23 cellular contexts compared by ENCODE assay signal in the genomic region with DNA sequence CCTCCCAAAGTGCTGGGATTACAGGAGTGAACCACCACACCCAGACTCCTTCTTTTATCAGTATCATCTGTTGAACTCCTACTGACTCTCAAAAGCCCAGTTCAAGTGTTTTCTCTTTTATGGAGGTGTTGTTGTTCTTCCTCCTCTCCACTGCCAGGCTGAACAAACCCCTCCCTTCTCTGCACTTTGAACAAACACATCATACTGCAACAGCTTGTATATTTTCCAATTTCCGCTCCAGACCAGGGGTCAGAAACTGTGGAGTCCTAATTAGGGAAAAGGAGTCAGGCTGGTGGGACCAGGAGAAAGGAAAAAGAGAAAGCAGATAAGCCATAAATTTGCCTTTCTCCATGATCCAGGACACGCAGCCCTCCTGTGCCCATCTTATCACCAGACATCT.
DNase-seq lines count a peak whose midpoint lies in the region; ATAC-seq, FAIRE-seq and TF ChIP-seq lines count a peak whose summit lies in the region.
"Had no signal": no experiment of that assay in that cellular context is flagged by ENCODE, and none has a peak within 500 bp of the region (broad histone marks: within the 10 kb centered on the region; RNA-seq: fewer than 3 reads in every experiment).

No MANE protein-coding gene starts in this region.

- H3K36me3 ChIP-seq in HEK293 (ENCODE audit: control insufficient read depth in 2 of 2, insufficient read depth in 1 of 2, low read length in 2 of 2) (no peaks in the 10 kb centered on the region), colonic mucosa (no peaks in the 10 kb centered on the region), HepG2 (replicated peaks in 1 of 2; ENCODE audit: control insufficient read depth in 1 of 2, insufficient read depth in 2 of 2, low read length in 2 of 2) (no peaks in the 10 kb centered on the region), hepatocyte (replicated peaks; ENCODE audit: insufficient read depth, low read depth) (no peaks in the 10 kb centered on the region)
- H3K36me3 ChIP-seq: BLaER1 had no signal

- H4K20me1 ChIP-seq in HepG2 (ENCODE audit: insufficient read depth, low read length) (no peaks in the 10 kb centered on the region), hepatocyte (ENCODE audit: insufficient read depth, poor library complexity, severe bottlenecking) (no peaks in the 10 kb centered on the region)
- H4K20me1 ChIP-seq: BLaER1 had no signal

- in situ Hi-C loops in HepG2 (cut with HindIII; ENCODE audit: extremely low pct_ligation_motif_present, low pct_unique_long_range_greater_than_20kb) = no loop called here

- H3K27ac ChIP-seq in HEK293 (ENCODE audit: extremely low read depth, low read depth, low read length) (no peak overlapping the region), colonic mucosa (peak overlapping the region; percentile 35), HepG2 (ENCODE audit: extremely low read length, insufficient read depth, low read length) (no peak overlapping the region), hepatocyte (no peak overlapping the region)
- H3K27ac ChIP-seq: 22Rv1, BLaER1, C4-2B had no signal

- 24% methylated on average over 2 of the region's 2 CpGs for WGBS in HepG2 (ENCODE audit: low lambda C conversion rate)
- 78% methylated on average over 2 of the region's 2 CpGs for WGBS in hepatocyte (ENCODE audit: low lambda C conversion rate, missing lambda C conversion rate)

- POLR2A ChIA-PET in HEK293 (lab: Yijun Ruan, JAX) (no interaction called here), HepG2 (lab: Yijun Ruan, JAX) (interaction anchor here (0.9 kb wide), 1 partner anchor 10 kb away, joined by 3 read pairs; no protein-coding TSS in a partner anchor)

- H3K9me2 ChIP-seq in hepatocyte (replicated peaks; ENCODE audit: insufficient read depth) = no peaks in the 10 kb centered on the region

- peaks cover 6% of the 10 kb centered on the region; the same call in 1 of the 2 replicates for H3K4me1 ChIP-seq in HEK293 (ENCODE audit: control insufficient read depth, insufficient read depth, low read length)
- H3K4me1 ChIP-seq in colonic mucosa = peaks cover 2% of the 10 kb centered on the region
- H3K4me1 ChIP-seq in HepG2 (ENCODE audit: insufficient read depth, low read length) = peaks cover 34% of the 10 kb centered on the region
- no peaks in the 10 kb centered on the region for H3K4me1 ChIP-seq in hepatocyte (ENCODE audit: insufficient read depth)

- no TSS peak for BruUV-seq in HepG2 (replicated peaks; lab: Mats Ljungman, UMichigan)

- H3K27me3 ChIP-seq in colonic mucosa = no peaks in the 10 kb centered on the region
- peaks cover 0 to 24% of the 10 kb centered on the region in 2 experiments; a peak in 2 of 5 replicates for H3K27me3 ChIP-seq in HepG2 (ENCODE audit: control insufficient read depth in 1 of 2, insufficient read depth in 2 of 2, low read length in 2 of 2)
- no peaks in the 10 kb centered on the region for H3K27me3 ChIP-seq in hepatocyte
- H3K27me3 ChIP-seq: BLaER1 had no signal

- H3K4me2 ChIP-seq in HepG2 (ENCODE audit: low read depth, low read length) = peak overlapping the region; percentile 14; the same call in 1 of the 2 replicates
- no peak overlapping the region for H3K4me2 ChIP-seq in hepatocyte
- H3K4me2 ChIP-seq: BLaER1, GM23338 had no signal

- H3K9me3 ChIP-seq in HEK293 (ENCODE audit: control insufficient read depth, insufficient read depth, low read depth, low read length) = no peaks in the 10 kb centered on the region
- no peaks in the 10 kb centered on the region for H3K9me3 ChIP-seq in colonic mucosa
- H3K9me3 ChIP-seq in HepG2 (ENCODE audit: low read length) = no peaks in the 10 kb centered on the region
- H3K9me3 ChIP-seq in hepatocyte (ENCODE audit: low read depth) = no peaks in the 10 kb centered on the region
- H3K9me3 ChIP-seq: BLaER1, Caco-2 had no signal

- TF ChIP-seq CTCF in HEK293 (tag by site-specific recombination; IDR thresholded peaks at IDR 0.05) (no peak), colonic mucosa (IDR thresholded peaks at IDR 0.05) (no peak), HepG2 (CRISPR knock-in tag; IDR thresholded peaks at IDR 0.05) (no peak), hepatocyte (IDR thresholded peaks at IDR 0.05; ENCODE audit: poor library complexity) (no peak)

- no peak overlapping the region for H3K4me3 ChIP-seq in HEK293 (ENCODE audit: low read depth, low read length)
- no peak overlapping the region for H3K4me3 ChIP-seq in colonic mucosa
- no peak overlapping the region for H3K4me3 ChIP-seq in HepG2 (replicated peaks in 1 of 3; ENCODE audit: insufficient read depth in 1 of 3, low read depth in 2 of 3, low read length in 3 of 3)
- H3K4me3 ChIP-seq in hepatocyte = no peak overlapping the region
- H3K4me3 ChIP-seq: BLaER1, GM12878, GM23338 had no signal

- ATAC-seq in HepG2 = peak; percentile 60
- ATAC-seq: CD8-positive, alpha-beta T cell; GM12878; GM23338; HCT116 had no signal

- H2AFZ ChIP-seq in HepG2 (ENCODE audit: low read length) (no peak overlapping the region), hepatocyte (no peak overlapping the region)
- H2AFZ ChIP-seq: GM23338 had no signal

- CTCF ChIA-PET in HEK293 (lab: Yijun Ruan, JAX) = no interaction called here
- CTCF ChIA-PET in HepG2 (lab: Yijun Ruan, JAX; ENCODE audit: low intra/inter-chr PET ratio, low total read pairs) = no interaction called here

- peak; percentile 21 for DNase-seq in NCI-H2029 treated with DMSO at 0.1 percent for 48 hours (lab: John Stamatoyannopoulos, UW)
- no peak for DNase-seq in NCI-H2029 (lab: John Stamatoyannopoulos, UW)
- peak; percentile 27 for DNase-seq in colonic mucosa
- DNase-seq in HepG2 (ENCODE audit: low spot score) = peak; percentile 25
- DNase-seq in hepatocyte (ENCODE audit: low spot score) = no peak
- DNase-seq in SKM-1 (lab: John Stamatoyannopoulos, UW; ENCODE audit: unreplicated experiment) = no peak
- no peak for DNase-seq in GM19238 (ENCODE audit: insufficient read length, low spot score)
- DNase-seq: Caco-2; CD4-positive, CD25-positive, alpha-beta regulatory T cell; CD8-positive, alpha-beta T cell; DMS153; DND-41; H9; HFFc6 had no signal

- TF ChIP-seq EP300 in HepG2 (IDR thresholded peaks at IDR 0.05; ENCODE audit: low read depth in 2 of 2, low read length in 2 of 2) (no peak), HepG2 (CRISPR knock-in tag; IDR thresholded peaks at IDR 0.05; ENCODE audit: borderline replicate concordance) (no peak)

- TF ChIP-seq POLR2A in HepG2 (IDR thresholded peaks at IDR 0.05; ENCODE audit: insufficient read depth in 1 of 2, low read depth in 2 of 2, low read length in 2 of 2) = no peak

- FAIRE-seq in HepG2 (lab: Jason Lieb, UNC) = no peak
- FAIRE-seq: A204.1, G401.6, GM12878 had no signal

- no peak for TF ChIP-seq RAD21 in HepG2 (CRISPR knock-in tag; IDR thresholded peaks at IDR 0.05)

- intact Hi-C loops in colonic mucosa (cut with DNase I) (no loop called here), HepG2 (cut with micrococcal nuclease; ENCODE audit: unreplicated experiment) (no loop called here)

- H3K9ac ChIP-seq in colonic mucosa (ENCODE audit: low read depth in 2 of 2, low read length in 2 of 2) (no peak overlapping the region), HepG2 (ENCODE audit: insufficient read depth, low read depth, low read length) (no peak overlapping the region)
- H3K9ac ChIP-seq: BLaER1 had no signal

- H3K79me2 ChIP-seq in HepG2 (ENCODE audit: insufficient read depth, low read length) = no peaks in the 10 kb centered on the region
- H3K79me2 ChIP-seq in hepatocyte = no peaks in the 10 kb centered on the region

TF ChIP-seq in HEK293, 187 proteins besides CTCF, POLR2A, EP300 and RAD21 (continues in another document):
- TF ChIP-seq RBAK (tag by site-specific recombination; IDR thresholded peaks at IDR 0.05) (no peak), GLIS2 (tag by site-specific recombination; IDR thresholded peaks at IDR 0.05) (no peak), EGR2 (tag by site-specific recombination; IDR thresholded peaks at IDR 0.05; ENCODE audit: low read depth) (0 out of 2 replicates have a peak, but pooled peaks have one; percentile 28), ZFP3 (tag by site-specific recombination; IDR thresholded peaks at IDR 0.05; ENCODE audit: low read depth) (peak; percentile 30; the same call in 1 of the 2 replicates)
- TF ChIP-seq, protein P1, sequence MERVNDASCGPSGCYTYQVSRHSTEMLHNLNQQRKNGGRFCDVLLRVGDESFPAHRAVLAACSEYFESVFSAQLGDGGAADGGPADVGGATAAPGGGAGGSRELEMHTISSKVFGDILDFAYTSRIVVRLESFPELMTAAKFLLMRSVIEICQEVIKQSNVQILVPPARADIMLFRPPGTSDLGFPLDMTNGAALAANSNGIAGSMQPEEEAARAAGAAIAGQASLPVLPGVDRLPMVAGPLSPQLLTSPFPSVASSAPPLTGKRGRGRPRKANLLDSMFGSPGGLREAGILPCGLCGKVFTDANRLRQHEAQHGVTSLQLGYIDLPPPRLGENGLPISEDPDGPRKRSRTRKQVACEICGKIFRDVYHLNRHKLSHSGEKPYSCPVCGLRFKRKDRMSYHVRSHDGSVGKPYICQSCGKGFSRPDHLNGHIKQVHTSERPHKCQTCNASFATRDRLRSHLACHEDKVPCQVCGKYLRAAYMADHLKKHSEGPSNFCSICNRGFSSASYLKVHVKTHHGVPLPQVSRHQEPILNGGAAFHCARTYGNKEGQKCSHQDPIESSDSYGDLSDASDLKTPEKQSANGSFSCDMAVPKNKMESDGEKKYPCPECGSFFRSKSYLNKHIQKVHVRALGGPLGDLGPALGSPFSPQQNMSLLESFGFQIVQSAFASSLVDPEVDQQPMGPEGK (tag by site-specific recombination; IDR thresholded peaks at IDR 0.05) = no peak

TF ChIP-seq in HepG2, 621 proteins besides CTCF, POLR2A, EP300 and RAD21 (continues in another document):
- TF ChIP-seq ZSCAN21 (CRISPR knock-in tag; IDR thresholded peaks at IDR 0.05; ENCODE audit: borderline replicate concordance) = no peak
- TF ChIP-seq, protein P2, sequence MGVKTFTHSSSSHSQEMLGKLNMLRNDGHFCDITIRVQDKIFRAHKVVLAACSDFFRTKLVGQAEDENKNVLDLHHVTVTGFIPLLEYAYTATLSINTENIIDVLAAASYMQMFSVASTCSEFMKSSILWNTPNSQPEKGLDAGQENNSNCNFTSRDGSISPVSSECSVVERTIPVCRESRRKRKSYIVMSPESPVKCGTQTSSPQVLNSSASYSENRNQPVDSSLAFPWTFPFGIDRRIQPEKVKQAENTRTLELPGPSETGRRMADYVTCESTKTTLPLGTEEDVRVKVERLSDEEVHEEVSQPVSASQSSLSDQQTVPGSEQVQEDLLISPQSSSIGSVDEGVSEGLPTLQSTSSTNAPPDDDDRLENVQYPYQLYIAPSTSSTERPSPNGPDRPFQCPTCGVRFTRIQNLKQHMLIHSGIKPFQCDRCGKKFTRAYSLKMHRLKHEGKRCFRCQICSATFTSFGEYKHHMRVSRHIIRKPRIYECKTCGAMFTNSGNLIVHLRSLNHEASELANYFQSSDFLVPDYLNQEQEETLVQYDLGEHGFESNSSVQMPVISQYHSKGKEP (CRISPR knock-in tag; IDR thresholded peaks at IDR 0.05) = no peak
- TF ChIP-seq NFYB (CRISPR knock-in tag; IDR thresholded peaks at IDR 0.05) = no peak

Comparison
In these comparisons a context has a peak if more than half of its experiments do, and no peak if none do; other contexts are left out.
1. DNase-seq: peak in NCI-H2029 treated with DMSO at 0.1 percent for 48 hours (single experiment), colonic mucosa (single experiment) and HepG2 (single experiment); none in NCI-H2029 (single experiment), hepatocyte (single experiment), SKM-1 (single experiment) and GM19238 (single experiment).